Comparison of ENCODE assay signal across 8 cellular contexts in genomic region chr4:17578482-17578891, GRCh38. TPM values are rescaled to one million over a fixed set of nuclear protein-coding genes. Genes with fewer than 3 reads are reported as not detected.
DNase-seq lines count a peak whose midpoint lies in the region; ATAC-seq, FAIRE-seq and TF ChIP-seq lines count a peak whose summit lies in the region.

No MANE protein-coding gene starts in this region.

- H2AK5ac ChIP-seq in mesenchymal stem cell (ENCODE audit: low read length, severe bottlenecking) = peak overlapping the region; percentile 7

- H4K8ac ChIP-seq in mesenchymal stem cell (ENCODE audit: low read length) = no peak overlapping the region

- no peak for TF ChIP-seq POLR2A in GM12891 (IDR thresholded peaks at IDR 0.05; ENCODE audit: low read depth, low read length)

- H3K36me3 Mint-ChIP-seq in astrocyte (ENCODE audit: low read depth, unreplicated experiment) = peaks cover 15% of the 10 kb centered on the region

- peak; percentile 38 for ATAC-seq in GM21723 (IDR thresholded peaks at IDR 0.05; ENCODE audit: unreplicated experiment)

- H2BK12ac ChIP-seq in mesenchymal stem cell (ENCODE audit: low read length in 2 of 2) = no peak overlapping the region

- no peak overlapping the region for H2BK15ac ChIP-seq in mesenchymal stem cell (ENCODE audit: low read depth, poor library complexity, severe bottlenecking)

- H3K4me1 Mint-ChIP-seq in astrocyte (ENCODE audit: low read depth, unreplicated experiment) = peaks cover 14% of the 10 kb centered on the region

- no peak overlapping the region for H3K27ac ChIP-seq in astrocyte (ENCODE audit: low read depth, low read length)
- no peak overlapping the region for H3K27ac ChIP-seq in mesenchymal stem cell (ENCODE audit: low read length, poor library complexity, severe bottlenecking)

- no peak overlapping the region for H2BK5ac ChIP-seq in mesenchymal stem cell (ENCODE audit: low read depth, low read length, poor library complexity, severe bottlenecking)

- 86% methylated on average over 5 of the region's 6 CpGs for WGBS in mesenchymal stem cell

- H2BK120ac ChIP-seq in mesenchymal stem cell (ENCODE audit: low read depth, low read length) = no peak overlapping the region

- H4K91ac ChIP-seq in mesenchymal stem cell (ENCODE audit: low read length) = no peak overlapping the region

- H3K18ac ChIP-seq in mesenchymal stem cell (ENCODE audit: low read depth in 1 of 2, low read length in 2 of 2) = no peak overlapping the region

- H3K9ac ChIP-seq in astrocyte (ENCODE audit: low read length) (peak overlapping the region; percentile 90), mesenchymal stem cell (ENCODE audit: low read length) (peak overlapping the region; percentile 95)

- H2AFZ ChIP-seq in astrocyte (ENCODE audit: low read depth, low read length) = no peak overlapping the region
- no peak overlapping the region for H2AFZ ChIP-seq in mesenchymal stem cell (ENCODE audit: low read depth, low read length)

- no peaks in the 10 kb centered on the region for H3K27me3 ChIP-seq in astrocyte (ENCODE audit: insufficient read depth, low read length)
- no peaks in the 10 kb centered on the region for H3K27me3 ChIP-seq in mesenchymal stem cell (ENCODE audit: control insufficient read depth in 1 of 2, insufficient read depth in 1 of 2, low read length in 2 of 2)

- H3K36me3 ChIP-seq in astrocyte (ENCODE audit: insufficient read depth, low read length) (peaks cover 12% of the 10 kb centered on the region), mesenchymal stem cell (ENCODE audit: control insufficient read depth in 1 of 2, insufficient read depth in 2 of 2, low read depth in 1 of 2, low read length in 2 of 2) (peaks cover 10 to 32% of the 10 kb centered on the region in 2 experiments)

- H3K79me2 ChIP-seq in astrocyte (ENCODE audit: insufficient read depth, low read length) = peaks cover 19% of the 10 kb centered on the region

- peak overlapping the region; percentile 93 for H3K27ac Mint-ChIP-seq in astrocyte (ENCODE audit: unreplicated experiment)

- no peaks in the 10 kb centered on the region for H3K9me3 ChIP-seq in astrocyte (ENCODE audit: insufficient read depth, low read depth, low read length)
- H3K9me3 ChIP-seq in mesenchymal stem cell (ENCODE audit: control insufficient read depth, low read length) = no peaks in the 10 kb centered on the region

- H3K4me3 ChIP-seq in astrocyte (ENCODE audit: insufficient read depth, low read depth, low read length) = peak overlapping the region; percentile 91
- H3K4me3 ChIP-seq in mesenchymal stem cell (ENCODE audit: insufficient read depth in 1 of 2, low read depth in 1 of 2, low read length in 2 of 2) = peak overlapping the region in 1 of 2 experiments; percentile 89

- no peaks in the 10 kb centered on the region for H3K27me3 Mint-ChIP-seq in astrocyte (ENCODE audit: low read depth, unreplicated experiment)

- no peaks in the 10 kb centered on the region for H3K9me3 Mint-ChIP-seq in astrocyte (ENCODE audit: unreplicated experiment)

- H3K14ac ChIP-seq in mesenchymal stem cell (ENCODE audit: low read length in 2 of 2) = no peak overlapping the region

- H3K23ac ChIP-seq in mesenchymal stem cell (ENCODE audit: low read length in 2 of 2) = peak overlapping the region in 1 of 2 experiments; percentile 86

- TF ChIP-seq CTCF in astrocyte (IDR thresholded peaks at IDR 0.05; ENCODE audit: insufficient read depth, low read depth, low read length) = no peak

- peak overlapping the region; percentile 91 for H3K4me3 Mint-ChIP-seq in astrocyte (ENCODE audit: unreplicated experiment)

- H3K4me1 ChIP-seq in astrocyte (ENCODE audit: insufficient read depth, low read length) = peaks cover 15% of the 10 kb centered on the region
- H3K4me1 ChIP-seq in mesenchymal stem cell (ENCODE audit: control insufficient read depth, insufficient read depth, low read depth, low read length) = peaks cover 11% of the 10 kb centered on the region

- H3K4me2 ChIP-seq in astrocyte (ENCODE audit: low read length) (peak overlapping the region; percentile 96), mesenchymal stem cell (ENCODE audit: low read length, poor library complexity, severe bottlenecking) (peak overlapping the region; percentile 85)

- peak; percentile 86 for FAIRE-seq in GM12891 (lab: Jason Lieb, UNC)
- FAIRE-seq in astrocyte (lab: Jason Lieb, UNC) = no peak

- DNase-seq in GM12891 (ENCODE audit: insufficient read length, low spot score) (peak; percentile 17), Kasumi-1 (lab: John Stamatoyannopoulos, UW) (peak; percentile 54 to 72), astrocyte (ENCODE audit: low read depth) (no peak), mesenchymal stem cell (peak; percentile 61), SW480 (ENCODE audit: low spot score) (no peak), SHP77 treated with DMSO at 0.1 percent for 48 hours (lab: John Stamatoyannopoulos, UW) (no peak)
- no peak for DNase-seq in effector CD8-positive, alpha-beta T cell (lab: John Stamatoyannopoulos, UW)

- H4K20me1 ChIP-seq in astrocyte (ENCODE audit: insufficient read depth, low read length) = peaks cover 24% of the 10 kb centered on the region

- H3K79me1 ChIP-seq in mesenchymal stem cell (replicated peaks; ENCODE audit: low read length, poor library complexity, severe bottlenecking) = peaks cover 21% of the 10 kb centered on the region

- H3K4ac ChIP-seq in mesenchymal stem cell (ENCODE audit: low read depth in 1 of 2, low read length in 2 of 2) = no peak overlapping the region

TF ChIP-seq in GM12891, 5 proteins besides CTCF, POLR2A, EP300 and RAD21:
- TF ChIP-seq PAX5 (IDR thresholded peaks at IDR 0.05; ENCODE audit: insufficient read depth, low read length, severe bottlenecking) = no peak
- no peak for TF ChIP-seq POLR2AphosphoS5 (IDR thresholded peaks at IDR 0.05; ENCODE audit: low read depth, low read length)
- TF ChIP-seq POU2F2 (IDR thresholded peaks at IDR 0.05; ENCODE audit: low read depth, low read length) = no peak
- no peak for TF ChIP-seq TAF1 (IDR thresholded peaks at IDR 0.05; ENCODE audit: low read depth, low read length)
- TF ChIP-seq SPI1 (IDR thresholded peaks at IDR 0.05; ENCODE audit: low read depth, low read length) = no peak

RNA-seq across cellular contexts. Expression of gene LAP3, which starts 1.5 kb away (rescaled TPM):
- polyA plus RNA-seq in GM12891 (2012; ENCODE audit: low read depth, missing spikeins) = 145 TPM
- 163 and 176 TPM in 2 replicates for total RNA-seq in astrocyte
- 40.5 TPM for polyA plus RNA-seq in mesenchymal stem cell (2013, experiment 1 of 2)
- polyA plus RNA-seq in mesenchymal stem cell (2013, experiment 2 of 2) = 39.6 TPM

RNA-seq across cellular contexts. Expression of gene MED28, which starts 36.0 kb away (rescaled TPM):
- polyA plus RNA-seq in GM12891 (2012; ENCODE audit: low read depth, missing spikeins) = 49.0 TPM
- 42.6 and 43.6 TPM in 2 replicates for total RNA-seq in astrocyte
- polyA plus RNA-seq in mesenchymal stem cell (2013, experiment 1 of 2) = 15.8 TPM
- 15.4 TPM for polyA plus RNA-seq in mesenchymal stem cell (2013, experiment 2 of 2)

Comparison
In these comparisons a context has a peak if more than half of its experiments do, and no peak if none do; other contexts are left out.
1. DNase-seq: peak in GM12891 (single experiment), Kasumi-1 (2 of 2) and mesenchymal stem cell (single experiment); none in astrocyte (single experiment), effector CD8-positive, alpha-beta T cell (single experiment), SW480 (single experiment) and SHP77 treated with DMSO at 0.1 percent for 48 hours (single experiment).